ENCODE assay signal across 40 cellular contexts in the genomic region with DNA sequence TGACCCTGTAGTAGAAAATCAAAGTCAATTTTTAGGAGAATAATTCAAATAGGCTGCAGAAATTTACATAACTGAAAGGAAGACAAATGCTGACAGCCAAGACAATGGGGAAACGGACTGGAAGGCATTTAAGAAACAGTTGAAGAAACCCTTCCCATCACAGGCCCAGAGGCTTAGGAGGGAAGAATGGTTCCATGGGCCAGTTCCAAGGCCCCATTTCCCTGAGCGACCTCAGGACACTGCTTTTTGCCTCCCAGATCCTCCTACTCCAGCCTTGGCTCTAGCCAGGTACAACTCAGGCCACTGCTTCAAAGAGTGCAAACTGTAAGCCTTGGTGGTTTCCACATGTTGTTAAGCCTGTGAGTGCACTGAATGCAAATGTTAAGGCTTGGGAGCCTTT.
"Had no signal": no experiment of that assay in that cellular context is flagged by ENCODE, and none has a peak within 500 bp of the region (broad histone marks: within the 10 kb centered on the region; RNA-seq: fewer than 3 reads in every experiment).

No MANE protein-coding gene starts in this region.

- H3K27me3 ChIP-seq: ascending aorta, body of pancreas, brain microvascular endothelial cell, breast epithelium, cardiac muscle cell, colonic mucosa had no signal

- H3K27me3 Mint-ChIP-seq: activated naive CD4-positive, alpha-beta T cell treated with anti-CD3 and anti-CD28 coated beads, Interleukin-2, amount 10 ng/mL, durations not matched to agents 7 days and 5 days; activated naive CD8-positive, alpha-beta T cell treated with anti-CD3 and anti-CD28 coated beads, Interleukin-2, amount 10 ng/mL, durations not matched to agents 7 days and 5 days; activated T-cell treated with anti-CD3 and anti-CD28 coated beads, Interleukin-2, amount 50 U/mL, for 24 hours; brain; central memory CD8-positive, alpha-beta T cell had no signal

- H3K9me3 ChIP-seq: body of pancreas, colonic mucosa had no signal

- H3K4me3 Mint-ChIP-seq: activated naive CD4-positive, alpha-beta T cell treated with anti-CD3 and anti-CD28 coated beads for 36 hours; activated naive CD4-positive, alpha-beta T cell treated with anti-CD3 and anti-CD28 coated beads, Interleukin-2, amount 10 ng/mL, durations not matched to agents 7 days and 5 days; activated naive CD4-positive, alpha-beta T cell treated with anti-CD3 and anti-CD28 coated beads, Interleukin-2, amount 50 U/mL, for 24 hours; activated naive CD8-positive, alpha-beta T cell; activated naive CD8-positive, alpha-beta T cell treated with anti-CD3 and anti-CD28 coated beads for 36 hours; activated naive CD8-positive, alpha-beta T cell treated with anti-CD3 and anti-CD28 coated beads, Interleukin-2, amount 10 ng/mL, durations not matched to agents 7 days and 5 days; activated naive CD8-positive, alpha-beta T cell treated with anti-CD3 and anti-CD28 coated beads, Interleukin-2, amount 50 U/mL, for 24 hours; activated T-cell treated with anti-CD3 and anti-CD28 coated beads, Interleukin-2, amount 50 U/mL, for 24 hours; activated T-cell treated with anti-CD3 and anti-CD28 coated beads, Interleukin-2, amount 50 U/mL, for 4 hours; activated T-cell treated with anti-CD3 and anti-CD28 coated beads, Interleukin-2, amount 50 U/mL, for 72 hours; activated T-helper 1 cell treated with anti-CD3 and anti-CD28 coated beads, Interleukin-12 subunit alpha, Interleukin-12 subunit beta, Interleukin-2, Interleukin-4 antibody, amounts not matched to agents 30 ng/mL and 10 ng/mL and 1 ng/mL, durations not matched to agents 14 hours and 24 hours and 36 hours; activated T-helper 17 cell treated with anti-CD3 and anti-CD28 coated beads, Interleukin-2, amount 50 U/mL, for 72 hours; brain; central memory CD8-positive, alpha-beta T cell had no signal

- FAIRE-seq: astrocyte, bronchial epithelial cell, colon had no signal

- H3K4me1 ChIP-seq: ascending aorta, body of pancreas, breast epithelium, colonic mucosa had no signal

- H3K27ac Mint-ChIP-seq: activated naive CD4-positive, alpha-beta T cell treated with anti-CD3 and anti-CD28 coated beads for 36 hours; activated naive CD4-positive, alpha-beta T cell treated with anti-CD3 and anti-CD28 coated beads, Interleukin-2, amount 10 ng/mL, durations not matched to agents 7 days and 5 days; activated naive CD4-positive, alpha-beta T cell treated with anti-CD3 and anti-CD28 coated beads, Interleukin-2, amount 50 U/mL, for 24 hours; activated naive CD4-positive, alpha-beta T cell treated with anti-CD3 and anti-CD28 coated beads, Interleukin-2, amount 50 U/mL, for 72 hours; activated naive CD8-positive, alpha-beta T cell; activated naive CD8-positive, alpha-beta T cell treated with anti-CD3 and anti-CD28 coated beads for 36 hours; activated naive CD8-positive, alpha-beta T cell treated with anti-CD3 and anti-CD28 coated beads, Interleukin-2, amount 10 ng/mL, durations not matched to agents 7 days and 5 days; activated naive CD8-positive, alpha-beta T cell treated with anti-CD3 and anti-CD28 coated beads, Interleukin-2, amount 50 U/mL, for 24 hours; activated T-cell treated with anti-CD3 and anti-CD28 coated beads, Interleukin-2, amount 50 U/mL, for 24 hours; activated T-cell treated with anti-CD3 and anti-CD28 coated beads, Interleukin-2, amount 50 U/mL, for 72 hours; activated T-helper 1 cell treated with anti-CD3 and anti-CD28 coated beads, Interleukin-12 subunit alpha, Interleukin-12 subunit beta, Interleukin-2, Interleukin-4 antibody, amounts not matched to agents 30 ng/mL and 10 ng/mL and 1 ng/mL, durations not matched to agents 14 hours and 24 hours and 36 hours; activated T-helper 17 cell treated with anti-CD3 and anti-CD28 coated beads, Interleukin-2, amount 50 U/mL, for 72 hours; activated T-helper 2 cell treated with anti-CD3 and anti-CD28 coated beads, Interferon-gamma antibody, Interleukin-2, Interleukin-4, amounts not matched to agents 10 μg/mL and 5 μg/mL and 100 μg/mL, durations not matched to agents 14 hours and 24 hours and 36 hours; brain had no signal

- H3K27ac ChIP-seq: ascending aorta, body of pancreas, brain microvascular endothelial cell, breast epithelium, cardiac muscle cell, colonic mucosa had no signal

- H3K9me3 Mint-ChIP-seq: activated naive CD4-positive, alpha-beta T cell treated with anti-CD3 and anti-CD28 coated beads, Interleukin-2, amount 10 ng/mL, durations not matched to agents 7 days and 5 days had no signal

- H3K4me3 ChIP-seq: ascending aorta, body of pancreas, breast epithelium, cardiac muscle cell, colonic mucosa had no signal

- DNase-seq: activated effector memory CD4-positive, alpha-beta T cell treated with anti-CD3 and anti-CD28 coated beads, Interleukin-2, amount 50 U/mL, for 16 hours; activated effector memory CD4-positive, alpha-beta T cell treated with Interleukin-2 at 50 U/mL for 16 hours; activated gamma-delta T cell; activated gamma-delta T cell treated with Interleukin-2 at 50 U/mL for 16 hours; activated naive CD4-positive, alpha-beta T cell; activated naive CD4-positive, alpha-beta T cell treated with anti-CD3 and anti-CD28 coated beads for 36 hours; activated naive CD4-positive, alpha-beta T cell treated with anti-CD3 and anti-CD28 coated beads, Interleukin-2, amount 10 ng/mL, durations not matched to agents 7 days and 5 days; activated naive CD4-positive, alpha-beta T cell treated with anti-CD3 and anti-CD28 coated beads, Interleukin-2, amount 50 U/mL, for 16 hours; activated naive CD4-positive, alpha-beta T cell treated with Interleukin-2 at 50 U/mL for 16 hours; activated naive CD8-positive, alpha-beta T cell treated with anti-CD3 and anti-CD28 coated beads for 36 hours; activated naive CD8-positive, alpha-beta T cell treated with anti-CD3 and anti-CD28 coated beads, Interleukin-2, amount 10 ng/mL, durations not matched to agents 7 days and 5 days; activated naive CD8-positive, alpha-beta T cell treated with anti-CD3 and anti-CD28 coated beads, Interleukin-2, amount 50 U/mL, for 24 hours; activated T-cell treated with anti-CD3 and anti-CD28 coated beads, Interleukin-2, amount 50 U/mL, for 24 hours; activated T-cell treated with anti-CD3 and anti-CD28 coated beads, Interleukin-2, amount 50 U/mL, for 4 hours; activated T-cell treated with anti-CD3 and anti-CD28 coated beads, Interleukin-2, amount 50 U/mL, for 48 hours; activated T-cell treated with anti-CD3 and anti-CD28 coated beads, Interleukin-2, amount 50 U/mL, for 72 hours; amniotic stem cell; amygdala; anterior cingulate cortex; aorta; body of pancreas; brain microvascular endothelial cell; caudate nucleus; central memory CD4-positive, alpha-beta T cell; cerebellar nuclear complex; colonic mucosa had no signal

- H3K36me3 ChIP-seq: ascending aorta, brain microvascular endothelial cell, breast epithelium, cardiac muscle cell, colonic mucosa had no signal

- ATAC-seq: activated naive CD4-positive, alpha-beta T cell treated with anti-CD3 and anti-CD28 coated beads, Interleukin-2, amount 50 U/mL, for 72 hours; activated naive CD8-positive, alpha-beta T cell treated with anti-CD3 and anti-CD28 coated beads, Interleukin-2, amount 50 U/mL, for 24 hours; activated T-cell treated with anti-CD3 and anti-CD28 coated beads, Interleukin-2, amount 50 U/mL, for 4 hours; activated T-cell treated with anti-CD3 and anti-CD28 coated beads, Interleukin-2, amount 50 U/mL, for 72 hours; activated T-helper 17 cell treated with anti-CD3 and anti-CD28 coated beads, Interleukin-2, amount 50 U/mL, for 72 hours; body of pancreas had no signal

- H3K4me1 Mint-ChIP-seq: activated naive CD4-positive, alpha-beta T cell treated with anti-CD3 and anti-CD28 coated beads, Interleukin-2, amount 10 ng/mL, durations not matched to agents 7 days and 5 days; activated naive CD4-positive, alpha-beta T cell treated with anti-CD3 and anti-CD28 coated beads, Interleukin-2, amount 50 U/mL, for 24 hours; activated naive CD8-positive, alpha-beta T cell treated with anti-CD3 and anti-CD28 coated beads for 36 hours; activated naive CD8-positive, alpha-beta T cell treated with anti-CD3 and anti-CD28 coated beads, Interleukin-2, amount 50 U/mL, for 24 hours; activated T-helper 17 cell treated with anti-CD3 and anti-CD28 coated beads, Interleukin-2, amount 50 U/mL, for 72 hours; central memory CD8-positive, alpha-beta T cell had no signal

- H3K36me3 Mint-ChIP-seq: activated naive CD4-positive, alpha-beta T cell treated with anti-CD3 and anti-CD28 coated beads, Interleukin-2, amount 10 ng/mL, durations not matched to agents 7 days and 5 days; activated naive CD4-positive, alpha-beta T cell treated with anti-CD3 and anti-CD28 coated beads, Interleukin-2, amount 50 U/mL, for 24 hours; activated naive CD4-positive, alpha-beta T cell treated with anti-CD3 and anti-CD28 coated beads, Interleukin-2, amount 50 U/mL, for 72 hours; activated naive CD8-positive, alpha-beta T cell; activated naive CD8-positive, alpha-beta T cell treated with anti-CD3 and anti-CD28 coated beads for 36 hours; activated naive CD8-positive, alpha-beta T cell treated with anti-CD3 and anti-CD28 coated beads, Interleukin-2, amount 10 ng/mL, durations not matched to agents 7 days and 5 days; brain had no signal
